ENCODE assay signal across 8 cellular contexts in the genomic region with DNA sequence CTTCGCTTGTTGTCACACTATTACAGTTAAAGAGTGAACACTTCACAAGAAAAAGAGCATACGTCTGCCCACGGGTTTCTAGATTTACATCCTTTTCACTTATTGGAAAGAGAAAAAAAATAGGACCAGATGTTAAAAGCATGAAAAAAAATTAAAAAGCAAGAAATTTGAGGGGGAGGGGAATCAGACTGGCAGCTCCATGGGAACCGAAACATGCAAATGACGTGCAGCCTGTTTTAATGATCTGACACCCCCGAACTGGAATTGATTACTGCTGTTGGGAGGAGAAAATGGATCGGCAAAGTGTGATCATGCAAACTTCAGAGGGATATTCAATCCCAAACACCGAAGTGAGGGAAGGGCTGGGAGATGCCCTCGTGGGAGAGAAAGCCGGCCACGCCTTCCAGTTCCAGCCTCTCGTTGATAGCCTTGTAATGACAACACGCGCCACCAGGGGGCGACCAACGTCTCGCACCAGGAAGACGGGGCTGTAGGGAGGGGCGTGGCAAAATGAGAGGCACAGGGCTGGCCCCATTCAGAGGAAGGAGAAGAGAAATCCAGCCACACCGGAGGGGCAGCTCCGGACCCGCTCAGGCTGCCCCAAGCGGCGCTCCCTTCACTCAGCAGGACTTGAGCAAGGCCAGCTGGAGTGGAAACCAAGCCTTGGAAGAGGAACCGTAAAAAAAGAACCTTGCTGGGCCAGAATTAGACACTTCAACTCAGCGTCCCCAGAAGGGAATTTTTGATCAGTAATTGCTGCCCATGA. TPM values are rescaled to one million over a fixed set of nuclear protein-coding genes. Genes with fewer than 3 reads are reported as not detected.
A peak's percentile ranks its signal among the peaks of the same experiment; 100 is the strongest.
DNase-seq lines count a peak whose midpoint lies in the region; ATAC-seq and TF ChIP-seq lines count a peak whose summit lies in the region.

No MANE protein-coding gene starts in this region.

- peak overlapping the region; percentile 52; the same call in 1 of the 2 replicates for H3K4me2 ChIP-seq in DND-41 (ENCODE audit: insufficient read depth, low read length)

- DNase-seq in DND-41 (peak; percentile 90), Peyer's patch (peak; percentile 95 to 98 (median 98)), esophagus squamous epithelium (lab: John Stamatoyannopoulos, UW) (peak; percentile 64)
- peak; percentile 93 for DNase-seq in activated T-cell treated with anti-CD3 and anti-CD28 coated beads, Interleukin-2, amount 50 U/mL, for 4 hours
- DNase-seq in naive thymus-derived CD8-positive, alpha-beta T cell = peak; percentile 81 to 94 (median 88)

- H2AFZ ChIP-seq in DND-41 (ENCODE audit: low read depth, low read length) = peak overlapping the region; percentile 60

- WGBS in esophagus squamous epithelium, 2 donors = 12 to 23% methylated on average over 14 to 24 of the region's 26 CpGs

- H3K36me3 ChIP-seq in DND-41 (ENCODE audit: insufficient read depth, low read length) = no peaks in the 10 kb centered on the region
- H3K36me3 ChIP-seq in Peyer's patch = no peaks in the 10 kb centered on the region
- no peaks in the 10 kb centered on the region for H3K36me3 ChIP-seq in esophagus squamous epithelium

- TF ChIP-seq RAD21 in Ishikawa (IDR thresholded peaks at IDR 0.05; ENCODE audit: low read depth) = peak; percentile 67

- ATAC-seq in DND-41 (ENCODE audit: insufficient read depth, low read depth) (peak; percentile 98), GM21737 (IDR thresholded peaks at IDR 0.05; ENCODE audit: unreplicated experiment) (peak; percentile 96)
- ATAC-seq in activated T-cell treated with anti-CD3 and anti-CD28 coated beads, Interleukin-2, amount 50 U/mL, for 4 hours = peak; percentile 99 to 100
- ATAC-seq in naive thymus-derived CD8-positive, alpha-beta T cell = peak; percentile 99
- ATAC-seq in stimulated activated memory B cell treated with anti-CD40 and anti-IgM and Interleukin-4, amounts not matched to agents 10 μg/mL and 1 μg/mL and 100 μg/mL, for 72 hours = peak; percentile 96

- peak overlapping the region in 4 of 10 donors; percentile 6 to 89 (median 42) for H3K27ac Mint-ChIP-seq in naive thymus-derived CD8-positive, alpha-beta T cell
- peak overlapping the region; percentile 62 for H3K27ac Mint-ChIP-seq in stimulated activated memory B cell treated with anti-CD40 and anti-IgM and Interleukin-4, amounts not matched to agents 10 μg/mL and 1 μg/mL and 100 μg/mL, for 72 hours

- no peak for TF ChIP-seq EP300 in Ishikawa (IDR thresholded peaks at IDR 0.05; ENCODE audit: borderline replicate concordance)

- H3K27ac ChIP-seq in DND-41 (ENCODE audit: low read length) (no peak overlapping the region), Peyer's patch (peak overlapping the region in 1 of 4 donors; percentile 57), esophagus squamous epithelium (peak overlapping the region in 2 of 4 donors; percentile 17 to 19)

- H3K9ac ChIP-seq in DND-41 (ENCODE audit: low read depth, low read length) = no peak overlapping the region

- TF ChIP-seq POLR2A in Peyer's patch (IDR thresholded peaks at IDR 0.05) = no peak
- TF ChIP-seq POLR2A in esophagus squamous epithelium (IDR thresholded peaks at IDR 0.05) = no peak

- H3K4me3 Mint-ChIP-seq in activated T-cell treated with anti-CD3 and anti-CD28 coated beads, Interleukin-2, amount 50 U/mL, for 4 hours = peak overlapping the region; percentile 75
- peak overlapping the region; percentile 59 to 82 (median 70) for H3K4me3 Mint-ChIP-seq in naive thymus-derived CD8-positive, alpha-beta T cell
- H3K4me3 Mint-ChIP-seq in stimulated activated memory B cell treated with anti-CD40 and anti-IgM and Interleukin-4, amounts not matched to agents 10 μg/mL and 1 μg/mL and 100 μg/mL, for 72 hours = peak overlapping the region; percentile 72

- no peaks in the 10 kb centered on the region for H3K79me2 ChIP-seq in DND-41 (ENCODE audit: insufficient read depth, low read length)

- H3K9me3 Mint-ChIP-seq in activated T-cell treated with anti-CD3 and anti-CD28 coated beads, Interleukin-2, amount 50 U/mL, for 4 hours = no peaks in the 10 kb centered on the region
- H3K9me3 Mint-ChIP-seq in naive thymus-derived CD8-positive, alpha-beta T cell = no peaks in the 10 kb centered on the region
- H3K9me3 Mint-ChIP-seq in stimulated activated memory B cell treated with anti-CD40 and anti-IgM and Interleukin-4, amounts not matched to agents 10 μg/mL and 1 μg/mL and 100 μg/mL, for 72 hours = no peaks in the 10 kb centered on the region

- no peaks in the 10 kb centered on the region for H3K9me3 ChIP-seq in DND-41 (ENCODE audit: insufficient read depth, low read length, severe bottlenecking)
- H3K9me3 ChIP-seq in Peyer's patch = no peaks in the 10 kb centered on the region
- H3K9me3 ChIP-seq in esophagus squamous epithelium = no peaks in the 10 kb centered on the region

- H3K4me1 Mint-ChIP-seq in activated T-cell treated with anti-CD3 and anti-CD28 coated beads, Interleukin-2, amount 50 U/mL, for 4 hours (ENCODE audit: low read depth) = peaks cover 14% of the 10 kb centered on the region
- H3K4me1 Mint-ChIP-seq in naive thymus-derived CD8-positive, alpha-beta T cell = peaks cover 5 to 11% (median 8%) of the 10 kb centered on the region in 4 donors
- peaks cover 29% of the 10 kb centered on the region for H3K4me1 Mint-ChIP-seq in stimulated activated memory B cell treated with anti-CD40 and anti-IgM and Interleukin-4, amounts not matched to agents 10 μg/mL and 1 μg/mL and 100 μg/mL, for 72 hours

- intact Hi-C loops in esophagus squamous epithelium (cut with DNase I) = loop anchor here (10.0 kb wide), 2 partner anchors 405 to 435 kb away; no protein-coding TSS in a partner anchor

- peaks cover 14% of the 10 kb centered on the region for H3K27me3 ChIP-seq in DND-41 (ENCODE audit: insufficient read depth, low read length, poor library complexity)
- no peaks in the 10 kb centered on the region for H3K27me3 ChIP-seq in Peyer's patch
- H3K27me3 ChIP-seq in esophagus squamous epithelium = peaks cover 0 to 17% (median 0%) of the 10 kb centered on the region in 4 donors

- H3K4me1 ChIP-seq in DND-41 (ENCODE audit: insufficient read depth, low read length) (peaks cover 7% of the 10 kb centered on the region), Peyer's patch (peaks cover 0 to 7% (median 0%) of the 10 kb centered on the region in 4 donors), esophagus squamous epithelium (peaks cover 0 to 13% (median 8%) of the 10 kb centered on the region in 3 donors)

- H3K27me3 Mint-ChIP-seq in activated T-cell treated with anti-CD3 and anti-CD28 coated beads, Interleukin-2, amount 50 U/mL, for 4 hours (ENCODE audit: low read depth) = peaks cover 14% of the 10 kb centered on the region
- peaks cover 3 to 18% (median 10%) of the 10 kb centered on the region in 5 donors for H3K27me3 Mint-ChIP-seq in naive thymus-derived CD8-positive, alpha-beta T cell
- peaks cover 15% of the 10 kb centered on the region for H3K27me3 Mint-ChIP-seq in stimulated activated memory B cell treated with anti-CD40 and anti-IgM and Interleukin-4, amounts not matched to agents 10 μg/mL and 1 μg/mL and 100 μg/mL, for 72 hours

- H3K4me3 ChIP-seq in DND-41 (ENCODE audit: low read depth in 1 of 2, low read length in 2 of 2) (no peak overlapping the region), Peyer's patch (peak overlapping the region; percentile 20 to 33 (median 22)), esophagus squamous epithelium (peak overlapping the region in 3 of 4 donors; percentile 11 to 49 (median 15))

- TF ChIP-seq CTCF in DND-41 (IDR thresholded peaks at IDR 0.05; ENCODE audit: borderline replicate concordance, extremely low read depth, low read length, poor library complexity, severe bottlenecking) (peak; percentile 92), Peyer's patch (IDR thresholded peaks at IDR 0.05) (peak; percentile 78 to 94 (median 90)), esophagus squamous epithelium (IDR thresholded peaks at IDR 0.05) (peak; percentile 87 to 93 (median 90))

- 0 out of 2 replicates have a peak, but pooled peaks cover 3% of the 10 kb centered on the region for H4K20me1 ChIP-seq in DND-41 (ENCODE audit: insufficient read depth, low read length)

- H3K36me3 Mint-ChIP-seq in activated T-cell treated with anti-CD3 and anti-CD28 coated beads, Interleukin-2, amount 50 U/mL, for 4 hours (ENCODE audit: insufficient read depth) = no peaks in the 10 kb centered on the region
- H3K36me3 Mint-ChIP-seq in naive thymus-derived CD8-positive, alpha-beta T cell = no peaks in the 10 kb centered on the region
- H3K36me3 Mint-ChIP-seq in stimulated activated memory B cell treated with anti-CD40 and anti-IgM and Interleukin-4, amounts not matched to agents 10 μg/mL and 1 μg/mL and 100 μg/mL, for 72 hours = no peaks in the 10 kb centered on the region

- POLR2A ChIA-PET in naive thymus-derived CD8-positive, alpha-beta T cell (lab: Charles Lee) = interaction anchor here (1.2 kb wide), 1 partner anchor 12 kb away, joined by 3 read pairs; no protein-coding TSS in a partner anchor

TF ChIP-seq in Ishikawa, 13 proteins besides CTCF, POLR2A, EP300 and RAD21:
- TF ChIP-seq YY1 (IDR thresholded peaks at IDR 0.05; ENCODE audit: low read depth) (0 out of 2 replicates have a peak, but pooled peaks have one; percentile 40), MAX (IDR thresholded peaks at IDR 0.05) (peak; percentile 54; the same call in 1 of the 2 replicates), USF1 (IDR thresholded peaks at IDR 0.05) (no peak)

RNA-seq across cellular contexts. Expression of gene SYT13, which starts 53.8 kb away (rescaled TPM):
- total RNA-seq in Peyer's patch (10 to 100 TPM; 15.4 to 41.3 (median 25.2) TPM), esophagus squamous epithelium (under 1 TPM in 2 of 4 donors, not detected in 2; 0.04 to 0.15 TPM)
- under 1 TPM in 1 of 3 donors, not detected in 2; 0.05 TPM for total RNA-seq in activated T-cell treated with anti-CD3 and anti-CD28 coated beads, Interleukin-2, amount 50 U/mL, for 4 hours
- total RNA-seq in naive thymus-derived CD8-positive, alpha-beta T cell = not detected
- not detected for polyA plus RNA-seq in naive thymus-derived CD8-positive, alpha-beta T cell

Comparison
In these comparisons a context has a peak if more than half of its experiments do, and no peak if none do; other contexts are left out.
1. H3K4me3 ChIP-seq: peak in Peyer's patch (4 of 4) and esophagus squamous epithelium (3 of 4); none in DND-41 (0 of 2).
2. RNA of gene SYT13, which starts 53.8 kb away (total RNA-seq): 15.4 to 41.3 TPM in Peyer's patch; 0.04 to 0.15 TPM in esophagus squamous epithelium, 0.05 TPM in activated T-cell treated with anti-CD3 and anti-CD28 coated beads, Interleukin-2, amount 50 U/mL, for 4 hours and not detected in naive thymus-derived CD8-positive, alpha-beta T cell; every median in the first group is over 10 times any median in the second.
3. Peak in every context shown above with its lines, with median percentiles within 50 percentile points of each other: ATAC-seq, DNase-seq, CTCF ChIP-seq and H3K4me3 Mint-ChIP-seq.